Comparison of ENCODE assay signal across 21 cellular contexts in genomic region chr10:133280391-133281059, GRCh38. TPM values are rescaled to one million over a fixed set of nuclear protein-coding genes. Genes with fewer than 3 reads are reported as not detected.
DNase-seq lines count a peak whose midpoint lies in the region; ATAC-seq and TF ChIP-seq lines count a peak whose summit lies in the region.
"Had no signal": no experiment of that assay in that cellular context is flagged by ENCODE, and none has a peak within 500 bp of the region (broad histone marks: within the 10 kb centered on the region; RNA-seq: fewer than 3 reads in every experiment).

No MANE protein-coding gene starts in this region.

- no peak overlapping the region for H2AFZ ChIP-seq in hepatocyte

- DNase-seq in activated CD8-positive, alpha-beta memory T cell treated with anti-CD3 and anti-CD28 coated beads, Interleukin-2, amount 10 ng/mL, durations not matched to agents 7 days and 5 days, result no peak
- DNase-seq in activated CD8-positive, alpha-beta memory T cell treated with anti-CD3 and anti-CD28 coated beads, Interleukin-2, amount 50 U/mL, for 48 hours, result no peak
- DNase-seq in RWPE1 (ENCODE audit: low spot score) (no peak), immature natural killer cell (no peak), hepatocyte (ENCODE audit: low spot score) (no peak), sigmoid colon (no peak)
- DNase-seq in stimulated activated CD4-positive, alpha-beta T cell treated with anti-CD3 and anti-CD28 coated beads, Interleukin-2, amount 100 ng/mL, for 48 hours, result no peak
- no peak for DNase-seq in activated naive CD4-positive, alpha-beta T cell treated with Interleukin-2 at 50 U/mL for 16 hours
- DNase-seq: CD8-positive, alpha-beta T cell; DND-41; GDM1; GOT3; MG63; NCI-H1092 treated with DMSO at 0.1 percent for 48 hours; NCI-H1694; NCI-H446; NCI-H748 treated with DMSO at 0.1 percent for 48 hours; SHP77 had no signal

- peak overlapping the region; percentile 66 for H3K27ac Mint-ChIP-seq in activated CD8-positive, alpha-beta memory T cell treated with anti-CD3 and anti-CD28 coated beads, Interleukin-2, amount 10 ng/mL, durations not matched to agents 7 days and 5 days
- H3K27ac Mint-ChIP-seq in immature natural killer cell, result peak overlapping the region; percentile 99 to 100 (median 100)

- H3K4me1 Mint-ChIP-seq in activated CD8-positive, alpha-beta memory T cell treated with anti-CD3 and anti-CD28 coated beads, Interleukin-2, amount 10 ng/mL, durations not matched to agents 7 days and 5 days, result peaks cover 31% of the 10 kb centered on the region
- H3K4me1 Mint-ChIP-seq in immature natural killer cell, result peaks cover 29 to 37% of the 10 kb centered on the region in 2 donors

- no peak for TF ChIP-seq POLR2A in sigmoid colon (IDR thresholded peaks at IDR 0.05)

- H3K9me2 ChIP-seq in hepatocyte (replicated peaks; ENCODE audit: insufficient read depth), result no peaks in the 10 kb centered on the region

- H3K9me3 ChIP-seq in hepatocyte (ENCODE audit: low read depth), result no peaks in the 10 kb centered on the region
- no peaks in the 10 kb centered on the region for H3K9me3 ChIP-seq in sigmoid colon
- H3K9me3 ChIP-seq: A549, MG63 had no signal

- TF ChIP-seq CTCF in RWPE1 (conservative IDR thresholded peaks at IDR 0.05; ENCODE audit: low read depth) (no peak), hepatocyte (IDR thresholded peaks at IDR 0.05; ENCODE audit: poor library complexity) (no peak), sigmoid colon (IDR thresholded peaks at IDR 0.05) (no peak)

- H3K36me3 Mint-ChIP-seq in activated CD8-positive, alpha-beta memory T cell treated with anti-CD3 and anti-CD28 coated beads, Interleukin-2, amount 10 ng/mL, durations not matched to agents 7 days and 5 days, result peaks cover 17% of the 10 kb centered on the region
- peaks cover 5 to 24% (median 9%) of the 10 kb centered on the region in 3 donors for H3K36me3 Mint-ChIP-seq in immature natural killer cell

- H3K79me2 ChIP-seq in hepatocyte, result no peaks in the 10 kb centered on the region

- H3K4me3 Mint-ChIP-seq in activated CD8-positive, alpha-beta memory T cell treated with anti-CD3 and anti-CD28 coated beads, Interleukin-2, amount 10 ng/mL, durations not matched to agents 7 days and 5 days, result no peak overlapping the region
- H3K4me3 Mint-ChIP-seq in immature natural killer cell, result peak overlapping the region in 4 of 5 donors; percentile 93 to 99 (median 97)
- H3K4me3 Mint-ChIP-seq: CD8-positive, alpha-beta T cell had no signal

- TF ChIP-seq EP300 in sigmoid colon (IDR thresholded peaks at IDR 0.05), result no peak

- H3K27me3 ChIP-seq in hepatocyte, result peaks cover 11% of the 10 kb centered on the region
- peaks cover 15 to 22% (median 17%) of the 10 kb centered on the region in 3 donors for H3K27me3 ChIP-seq in sigmoid colon
- H3K27me3 ChIP-seq: MG63 had no signal

- H3K4me1 ChIP-seq in hepatocyte (ENCODE audit: insufficient read depth) (peaks cover 32% of the 10 kb centered on the region), sigmoid colon (peaks cover 0 to 15% (median 10%) of the 10 kb centered on the region in 4 donors)

- H4K20me1 ChIP-seq in hepatocyte (ENCODE audit: insufficient read depth, poor library complexity, severe bottlenecking), result no peaks in the 10 kb centered on the region

- CTCF ChIA-PET in activated CD8-positive, alpha-beta memory T cell treated with anti-CD3 and anti-CD28 coated beads, Interleukin-2, amount 10 ng/mL, durations not matched to agents 7 days and 5 days (lab: Charles Lee), result no interaction called here
- CTCF ChIA-PET in RWPE1 (lab: Yijun Ruan, JAX), result interaction anchor here (1.1 kb wide), 1 partner anchor 49 kb away, joined by 3 read pairs; no protein-coding TSS in a partner anchor

- H3K4me3 ChIP-seq in hepatocyte (no peak overlapping the region), sigmoid colon (no peak overlapping the region)
- H3K4me3 ChIP-seq: A549, MG63 had no signal

- H3K36me3 ChIP-seq in hepatocyte (replicated peaks; ENCODE audit: insufficient read depth, low read depth), result no peaks in the 10 kb centered on the region
- H3K36me3 ChIP-seq in sigmoid colon, result peaks cover 22 to 69% (median 51%) of the 10 kb centered on the region in 4 donors

- no peak overlapping the region for H3K4me2 ChIP-seq in hepatocyte
- H3K4me2 ChIP-seq: A549, KMS-11 had no signal

- H3K9me3 Mint-ChIP-seq in activated CD8-positive, alpha-beta memory T cell treated with anti-CD3 and anti-CD28 coated beads, Interleukin-2, amount 10 ng/mL, durations not matched to agents 7 days and 5 days (ENCODE audit: low read depth), result no peaks in the 10 kb centered on the region
- no peaks in the 10 kb centered on the region for H3K9me3 Mint-ChIP-seq in immature natural killer cell
- H3K9me3 Mint-ChIP-seq: CD8-positive, alpha-beta T cell had no signal

- H3K27ac ChIP-seq in RWPE1 (peak overlapping the region; percentile 89), hepatocyte (no peak overlapping the region), sigmoid colon (no peak overlapping the region)
- H3K27ac ChIP-seq: A549, KMS-11 had no signal

- POLR2A ChIA-PET in RWPE1 (lab: Yijun Ruan, JAX; ENCODE audit: low non-redundant PET), result interaction anchor here (0.7 kb wide), 1 partner anchor 27 kb away, joined by 8 read pairs; no protein-coding TSS in a partner anchor

- no peak for ATAC-seq in activated CD8-positive, alpha-beta memory T cell treated with anti-CD3 and anti-CD28 coated beads, Interleukin-2, amount 10 ng/mL, durations not matched to agents 7 days and 5 days
- ATAC-seq: CD8-positive, alpha-beta T cell; Panc1 had no signal

- no peaks in the 10 kb centered on the region for H3K27me3 Mint-ChIP-seq in activated CD8-positive, alpha-beta memory T cell treated with anti-CD3 and anti-CD28 coated beads, Interleukin-2, amount 10 ng/mL, durations not matched to agents 7 days and 5 days
- peaks cover 13 to 28% (median 19%) of the 10 kb centered on the region in 3 donors for H3K27me3 Mint-ChIP-seq in immature natural killer cell (ENCODE audit: low read depth in 3 of 3)

- 75% methylated on average over 8 of the region's 10 CpGs for WGBS in hepatocyte (ENCODE audit: low lambda C conversion rate, missing lambda C conversion rate)
- 94 to 96% methylated on average over 10 of the region's 10 CpGs for WGBS in sigmoid colon, 2 donors

- intact Hi-C loops in sigmoid colon (cut with DNase I), result no loop called here

RNA-seq across cellular contexts. Expression of gene ADAM8, which starts 3.9 kb away (rescaled TPM):
- total RNA-seq in activated CD8-positive, alpha-beta memory T cell treated with anti-CD3 and anti-CD28 coated beads, Interleukin-2, amount 10 ng/mL, durations not matched to agents 7 days and 5 days, result 100 to 1,000 TPM; 142 to 173 TPM
- polyA plus RNA-seq in immature natural killer cell (100 to 1,000 TPM; 143 to 294 (median 153) TPM), hepatocyte (3.0 and 5.4 TPM in 2 replicates), sigmoid colon (1 to 10 TPM; 1.2 to 8.9 (median 3.5) TPM)
- total RNA-seq in hepatocyte (1.9 and 5.1 TPM in 2 replicates), sigmoid colon (1 to 10 TPM in 1 of 4 donors, under 1 TPM in 3; 0.36 to 7.6 (median 0.74) TPM)

RNA-seq across cellular contexts. Expression of gene TUBGCP2, which starts 28.1 kb away (rescaled TPM):
- total RNA-seq in activated CD8-positive, alpha-beta memory T cell treated with anti-CD3 and anti-CD28 coated beads, Interleukin-2, amount 10 ng/mL, durations not matched to agents 7 days and 5 days, result 10 to 100 TPM; 60.4 to 64.7 TPM
- polyA plus RNA-seq in immature natural killer cell, result 10 to 100 TPM; 11.0 to 44.3 (median 27.5) TPM
- total RNA-seq in hepatocyte, result 39.9 and 44.8 TPM in 2 replicates
- polyA plus RNA-seq in hepatocyte, result 51.5 and 54.7 TPM in 2 replicates
- total RNA-seq in sigmoid colon, result 10 to 100 TPM; 25.8 to 33.5 (median 30.2) TPM
- 10 to 100 TPM; 13.8 to 51.1 (median 26.6) TPM for polyA plus RNA-seq in sigmoid colon

RNA-seq across cellular contexts. Expression of gene ZNF511, which starts 28.2 kb away (rescaled TPM):
- 10 to 100 TPM; 50.7 to 60.1 TPM for total RNA-seq in activated CD8-positive, alpha-beta memory T cell treated with anti-CD3 and anti-CD28 coated beads, Interleukin-2, amount 10 ng/mL, durations not matched to agents 7 days and 5 days
- polyA plus RNA-seq in immature natural killer cell, result 10 to 100 TPM; 73.2 to 90.2 (median 88.0) TPM
- total RNA-seq in hepatocyte, result 26.1 and 36.9 TPM in 2 replicates
- polyA plus RNA-seq in hepatocyte, result 48.5 and 56.9 TPM in 2 replicates
- 10 to 100 TPM; 42.8 to 53.6 (median 45.1) TPM for total RNA-seq in sigmoid colon
- 10 to 100 TPM; 34.7 to 55.6 (median 49.9) TPM for polyA plus RNA-seq in sigmoid colon

RNA-seq across cellular contexts. Expression of gene VENTX, which starts 42.9 kb away (rescaled TPM):
- total RNA-seq in activated CD8-positive, alpha-beta memory T cell treated with anti-CD3 and anti-CD28 coated beads, Interleukin-2, amount 10 ng/mL, durations not matched to agents 7 days and 5 days, result under 1 TPM in 1 of 2 experiments, not detected in 1; 0.12 TPM
- polyA plus RNA-seq in immature natural killer cell, result under 1 TPM in 1 of 3 donors, not detected in 2; 0.24 TPM
- total RNA-seq in hepatocyte, result not detected in 2 replicates
- polyA plus RNA-seq in hepatocyte, result not detected in 2 replicates
- total RNA-seq in sigmoid colon, result 1 to 10 TPM in 2 of 4 donors, under 1 TPM in 2; 0.66 to 1.4 (median 0.95) TPM
- under 1 TPM in 1 of 3 donors, not detected in 2; 0.36 TPM for polyA plus RNA-seq in sigmoid colon
- total RNA-seq: CD8-positive, alpha-beta T cell had no signal
- polyA plus RNA-seq: A549 had no signal

RNA-seq across cellular contexts. Expression of gene UTF1, which starts 50.5 kb away (rescaled TPM):
- total RNA-seq in activated CD8-positive, alpha-beta memory T cell treated with anti-CD3 and anti-CD28 coated beads, Interleukin-2, amount 10 ng/mL, durations not matched to agents 7 days and 5 days, result not detected
- polyA plus RNA-seq in immature natural killer cell, result not detected
- total RNA-seq in hepatocyte, result not detected in 2 replicates
- not detected in 2 replicates for polyA plus RNA-seq in hepatocyte
- total RNA-seq in sigmoid colon, result not detected
- polyA plus RNA-seq in sigmoid colon, result not detected
- total RNA-seq: CD8-positive, alpha-beta T cell had no signal
- polyA plus RNA-seq: A549 had no signal

Comparison
In these comparisons a context has a peak if more than half of its experiments do, and no peak if none do; other contexts are left out.
1. RNA of gene ADAM8, which starts 3.9 kb away (total RNA-seq): 142 to 173 TPM in activated CD8-positive, alpha-beta memory T cell treated with anti-CD3 and anti-CD28 coated beads, Interleukin-2, amount 10 ng/mL, durations not matched to agents 7 days and 5 days; 1.9 to 5.1 TPM in hepatocyte and 0.36 to 7.6 TPM in sigmoid colon; every median in the first group is over 10 times any median in the second.